In genomic region chr1:230544758-230545157, GRCh38 we compare ENCODE assay signal across 1 cellular context.
TF ChIP-seq lines count a peak whose summit lies in the region.

No MANE protein-coding gene starts in this region.

TF ChIP-seq in HepG2, 621 proteins besides CTCF, POLR2A, EP300 and RAD21 (continued from another document):
- TF ChIP-seq KIAA2018 (CRISPR knock-in tag; IDR thresholded peaks at IDR 0.05; ENCODE audit: borderline replicate concordance) (no peak), ZNF670 (CRISPR knock-in tag; IDR thresholded peaks at IDR 0.05; ENCODE audit: borderline replicate concordance) (no peak), CSRNP1 (CRISPR knock-in tag; IDR thresholded peaks at IDR 0.05) (no peak)
TF ChIP-seq in HepG2: peak in this region for 2.
